24 cellular contexts compared by ENCODE assay signal in the genomic region with DNA sequence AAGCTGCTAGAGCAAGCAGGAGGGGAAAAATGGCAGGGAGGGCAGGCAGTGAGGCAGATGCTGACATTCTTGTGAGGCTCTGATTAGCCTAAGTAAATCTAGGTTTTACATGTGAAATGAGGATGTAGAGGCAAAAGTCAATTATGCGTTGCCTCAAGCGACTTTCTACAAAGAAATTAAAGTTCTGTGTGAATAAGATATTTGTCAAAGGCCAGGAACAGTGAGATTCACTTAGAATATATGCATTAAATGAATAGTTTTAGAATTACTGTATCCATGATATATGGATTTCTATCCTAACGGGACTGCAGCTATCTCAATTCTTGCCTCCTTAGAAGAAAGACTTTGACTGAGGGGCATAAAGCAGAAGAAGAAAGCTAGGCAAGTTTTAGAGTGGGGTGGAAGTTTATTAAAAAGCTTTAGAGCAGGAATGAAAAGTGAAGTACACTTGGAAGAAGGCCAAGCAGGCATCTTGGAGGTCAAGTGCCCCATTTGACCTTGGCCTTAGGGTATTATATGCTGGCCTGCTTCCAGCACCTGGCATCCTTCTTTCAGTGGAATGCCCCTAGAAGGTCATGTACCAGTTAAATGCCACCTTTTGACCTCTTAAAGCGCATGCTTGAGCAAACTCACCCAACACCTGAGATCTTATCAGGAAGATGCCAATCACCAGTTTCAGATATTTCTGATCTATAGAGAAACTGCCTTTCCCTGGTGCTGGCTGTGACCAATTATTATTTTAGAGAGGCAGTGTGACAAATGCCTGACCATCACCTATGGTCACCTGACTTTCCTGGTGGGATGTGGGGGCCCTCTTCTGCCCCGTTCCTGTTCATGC. TPM values are rescaled to one million over a fixed set of nuclear protein-coding genes. Genes with fewer than 3 reads are reported as not detected.
DNase-seq lines count a peak whose midpoint lies in the region; ATAC-seq and TF ChIP-seq lines count a peak whose summit lies in the region.
"Had no signal": no experiment of that assay in that cellular context is flagged by ENCODE, and none has a peak within 500 bp of the region (broad histone marks: within the 10 kb centered on the region; RNA-seq: fewer than 3 reads in every experiment).

No MANE protein-coding gene starts in this region.

- H3F3A ChIP-seq in GM23248 (ENCODE audit: insufficient read depth), result peaks cover 39% of the 10 kb centered on the region

- 88 to 91% methylated on average over 5 of the region's 5 CpGs for WGBS in GM23248 (ENCODE audit: low coverage in 1 of 2, low lambda C conversion rate in 2 of 2, missing lambda C conversion rate in 2 of 2), 2 experiments

- H3K79me2 ChIP-seq in GM23248 (ENCODE audit: insufficient read depth) (no peaks in the 10 kb centered on the region), OCI-LY3 (ENCODE audit: low read length) (no peaks in the 10 kb centered on the region)

- H3K9me3 ChIP-seq in GM23248 (ENCODE audit: low read depth), result no peaks in the 10 kb centered on the region
- no peaks in the 10 kb centered on the region for H3K9me3 ChIP-seq in OCI-LY3 (ENCODE audit: insufficient read depth, low read length)
- H3K9me3 ChIP-seq: heart left ventricle, neutrophil, thoracic aorta had no signal

- H2AFZ ChIP-seq in GM23248, result peak overlapping the region; percentile 66; the same call in 1 of the 2 replicates
- H2AFZ ChIP-seq in OCI-LY3 (ENCODE audit: low read depth, low read length), result no peak overlapping the region

- H3K4me3 ChIP-seq in GM23248 (no peak overlapping the region), OCI-LY3 (ENCODE audit: low read length) (no peak overlapping the region), brain microvascular endothelial cell (ENCODE audit: low read depth, low read length) (no peak overlapping the region)
- H3K4me3 ChIP-seq: heart left ventricle had no signal

- H3K27ac ChIP-seq in GM23248 (peak overlapping the region; percentile 68), OCI-LY3 (ENCODE audit: low read length) (peak overlapping the region; percentile 14; the same call in 1 of the 2 replicates), brain microvascular endothelial cell (peak overlapping the region; percentile 85)
- H3K27ac ChIP-seq: heart left ventricle, neutrophil, thoracic aorta had no signal

- peaks cover 38% of the 10 kb centered on the region for H3K4me1 ChIP-seq in GM23248 (ENCODE audit: insufficient read depth)
- peaks cover 49% of the 10 kb centered on the region for H3K4me1 ChIP-seq in OCI-LY3 (ENCODE audit: low read length)

- DNase-seq in GM23248, result no peak
- DNase-seq in brain microvascular endothelial cell, result no peak
- peak; percentile 28 for DNase-seq in renal cortical epithelial cell (ENCODE audit: low read depth)
- DNase-seq in NCI-H2171 (lab: John Stamatoyannopoulos, UW), result no peak
- DNase-seq: activated effector memory CD4-positive, alpha-beta T cell treated with anti-CD3 and anti-CD28 coated beads, Interleukin-2, amount 50 U/mL, for 16 hours; GOT3; heart left ventricle; left cardiac atrium; mammary epithelial cell; NCI-H187; NCI-H748 treated with DMSO at 0.1 percent for 48 hours; SHP77; small intestine; stimulated activated CD4-positive, alpha-beta T cell treated with anti-CD3 and anti-CD28 coated beads, Interleukin-4, amount 100 ng/mL, for 24 hours; stimulated activated naive CD4-positive, alpha-beta T cell; T-cell had no signal

- H3K9ac ChIP-seq in GM23248 (no peak overlapping the region), OCI-LY3 (ENCODE audit: low read length) (no peak overlapping the region)

- H3K9me2 ChIP-seq in GM23248 (ENCODE audit: insufficient read depth), result no peaks in the 10 kb centered on the region

- TF ChIP-seq CTCF in OCI-LY3 (IDR thresholded peaks at IDR 0.05; ENCODE audit: low read depth, low read length) (no peak), brain microvascular endothelial cell (IDR thresholded peaks at IDR 0.05; ENCODE audit: low read depth, low read length, missing control alignments) (no peak)

- in situ Hi-C loops in GM23248 (cut with MboI), result no loop called here
- in situ Hi-C loops in brain microvascular endothelial cell (cut with HindIII; ENCODE audit: low pct_ligation_motif_present, low sequenced_read_pairs), result no loop called here

- H4K20me1 ChIP-seq in GM23248 (ENCODE audit: insufficient read depth) (no peaks in the 10 kb centered on the region), OCI-LY3 (ENCODE audit: insufficient read depth, low read length) (no peaks in the 10 kb centered on the region)

- no peaks in the 10 kb centered on the region for H3K36me3 ChIP-seq in GM23248 (ENCODE audit: low read depth)
- H3K36me3 ChIP-seq in OCI-LY3 (replicated peaks; ENCODE audit: low read depth, low read length), result no peaks in the 10 kb centered on the region
- H3K36me3 ChIP-seq in brain microvascular endothelial cell (replicated peaks), result no peaks in the 10 kb centered on the region
- H3K36me3 ChIP-seq: heart left ventricle, neutrophil, thoracic aorta had no signal

- no peak for ATAC-seq in GM21786 (IDR thresholded peaks at IDR 0.05; ENCODE audit: unreplicated experiment)
- no peak for ATAC-seq in GM21723 (IDR thresholded peaks at IDR 0.05; ENCODE audit: unreplicated experiment)
- ATAC-seq: heart left ventricle, left cardiac atrium, T-cell had no signal

- H3K27me3 ChIP-seq in GM23248 (replicated peaks; ENCODE audit: insufficient read depth) (no peaks in the 10 kb centered on the region), OCI-LY3 (ENCODE audit: low read depth, low read length) (no peaks in the 10 kb centered on the region), brain microvascular endothelial cell (replicated peaks) (no peaks in the 10 kb centered on the region)
- H3K27me3 ChIP-seq: heart left ventricle, neutrophil had no signal

- H3K4me2 ChIP-seq in GM23248 (ENCODE audit: unreplicated experiment) (no peak overlapping the region), OCI-LY3 (ENCODE audit: low read length) (peak overlapping the region; percentile 55)

RNA-seq across cellular contexts. Expression of a gene that starts 38.2 kb away (rescaled TPM):
- not detected in 2 replicates for total RNA-seq in GM23248 (2014; rRNA removed; shearing (Covaris generic))
- polyA plus RNA-seq in GM23248 (2016; fragmentation: Nextera tagmentation; extraction: Ambion mirVana), result not detected in 2 replicates
- total RNA-seq in renal cortical epithelial cell, result not detected in 2 replicates
- total RNA-seq: LHCN-M2, mammary epithelial cell, pulmonary artery endothelial cell, T-cell, thoracic aorta had no signal
- polyA plus RNA-seq: CD14-positive monocyte, heart left ventricle, mammary epithelial cell had no signal

Comparison
In these comparisons a context has a peak if more than half of its experiments do, and no peak if none do; other contexts are left out.
1. H3K27ac ChIP-seq: peak in every context shown above with its lines; median percentile 85 in brain microvascular endothelial cell; 68 in GM23248; 14 in OCI-LY3.